9 cellular contexts compared by ENCODE assay signal in the genomic region with DNA sequence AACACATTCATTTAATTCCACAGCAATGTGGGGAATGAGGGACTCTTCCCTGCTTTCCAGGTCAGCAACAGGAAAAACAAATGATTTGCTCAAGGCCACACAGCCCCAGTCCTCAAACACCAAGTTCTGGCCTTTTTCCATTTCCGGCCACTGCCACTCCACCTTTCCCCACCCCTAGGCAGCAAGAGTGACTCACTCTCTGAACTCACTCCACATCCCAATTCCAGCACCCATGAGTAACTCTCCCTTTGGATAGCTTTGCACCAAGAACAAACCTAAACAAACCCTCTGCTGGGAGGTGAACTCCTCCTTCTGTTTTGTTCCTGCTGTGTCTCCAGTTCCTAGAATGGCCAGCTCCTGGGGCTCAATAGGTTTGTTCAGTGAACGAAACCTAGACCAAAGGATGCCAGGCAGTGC. TPM values are rescaled to one million over a fixed set of nuclear protein-coding genes. Genes with fewer than 3 reads are reported as not detected.
DNase-seq lines count a peak whose midpoint lies in the region; TF ChIP-seq lines count a peak whose summit lies in the region.
"Had no signal": no experiment of that assay in that cellular context is flagged by ENCODE, and none has a peak within 500 bp of the region (broad histone marks: within the 10 kb centered on the region; RNA-seq: fewer than 3 reads in every experiment).

No MANE protein-coding gene starts in this region.

- H3K27me3 ChIP-seq in HUES48 (ENCODE audit: control insufficient read depth, insufficient read depth, low read length) = no peaks in the 10 kb centered on the region
- H3K27me3 ChIP-seq in colonic mucosa = no peaks in the 10 kb centered on the region

- no peak overlapping the region for H3K4me3 ChIP-seq in HUES48 (ENCODE audit: low read depth, low read length)
- H3K4me3 ChIP-seq in colonic mucosa = no peak overlapping the region

- H3K36me3 ChIP-seq in HUES48 (ENCODE audit: control insufficient read depth, insufficient read depth, low read length) (no peaks in the 10 kb centered on the region), colonic mucosa (no peaks in the 10 kb centered on the region)

- DNase-seq in A172 (ENCODE audit: low spot score) (peak; percentile 89), colonic mucosa (peak; percentile 82), mesenteric fat pad (ENCODE audit: low spot score) (peak; percentile 30), GM19240 (ENCODE audit: insufficient read length, low spot score) (no peak), inferior parietal cortex (ENCODE audit: extremely low spot score) (no peak), head of caudate nucleus (no peak)
- DNase-seq in activated CD8-positive, alpha-beta memory T cell treated with anti-CD3 and anti-CD28 coated beads for 24 hours = no peak
- DNase-seq: COR-L47 had no signal

- peak overlapping the region; percentile 84 for H3K27ac ChIP-seq in HUES48 (ENCODE audit: low read depth, low read length)
- H3K27ac ChIP-seq in colonic mucosa = peak overlapping the region; percentile 48

- intact Hi-C loops in colonic mucosa (cut with DNase I) = loop anchor here (5.0 kb wide), 1 partner anchor 293 kb away; no protein-coding TSS in a partner anchor
- intact Hi-C loops in head of caudate nucleus (cut with DNase I) = loop anchor here (10.0 kb wide), 1 partner anchor 285 kb away; no protein-coding TSS in a partner anchor

- peaks cover 25% of the 10 kb centered on the region for H3K4me1 ChIP-seq in HUES48 (ENCODE audit: control insufficient read depth, insufficient read depth, low read length)
- peaks cover 19% of the 10 kb centered on the region for H3K4me1 ChIP-seq in colonic mucosa

- H3K9me3 ChIP-seq in HUES48 (ENCODE audit: control insufficient read depth, insufficient read depth, low read length) (no peaks in the 10 kb centered on the region), colonic mucosa (no peaks in the 10 kb centered on the region)

- no peak for TF ChIP-seq CTCF in colonic mucosa (IDR thresholded peaks at IDR 0.05)

- H3K9ac ChIP-seq in HUES48 (ENCODE audit: low read depth, low read length) (no peak overlapping the region), colonic mucosa (ENCODE audit: low read depth in 2 of 2, low read length in 2 of 2) (peak overlapping the region; percentile 13 to 85)

RNA-seq across cellular contexts. Expression of a gene that starts 30.4 kb away (rescaled TPM):
- not detected in 2 replicates for total RNA-seq in A172 (2014; rRNA removed; shearing (Covaris generic))
- 100 to 1,000 TPM; 107 to 123 TPM for total RNA-seq in colonic mucosa
- total RNA-seq in mesenteric fat pad = 52.2 TPM

Comparison
In these comparisons a context has a peak if more than half of its experiments do, and no peak if none do; other contexts are left out.
1. DNase-seq: peak in A172 (single experiment), colonic mucosa (single experiment) and mesenteric fat pad (single experiment); none in GM19240 (single experiment), inferior parietal cortex (single experiment), head of caudate nucleus (0 of 42) and activated CD8-positive, alpha-beta memory T cell treated with anti-CD3 and anti-CD28 coated beads for 24 hours (single experiment).
2. RNA of a gene that starts 30.4 kb away (total RNA-seq): 107 to 123 TPM in colonic mucosa and 52.2 TPM in mesenteric fat pad (single experiment); not detected in A172; every median in the first group is over 10 times any median in the second.